Comparison of ENCODE assay signal across 1 cellular context in the genomic region with DNA sequence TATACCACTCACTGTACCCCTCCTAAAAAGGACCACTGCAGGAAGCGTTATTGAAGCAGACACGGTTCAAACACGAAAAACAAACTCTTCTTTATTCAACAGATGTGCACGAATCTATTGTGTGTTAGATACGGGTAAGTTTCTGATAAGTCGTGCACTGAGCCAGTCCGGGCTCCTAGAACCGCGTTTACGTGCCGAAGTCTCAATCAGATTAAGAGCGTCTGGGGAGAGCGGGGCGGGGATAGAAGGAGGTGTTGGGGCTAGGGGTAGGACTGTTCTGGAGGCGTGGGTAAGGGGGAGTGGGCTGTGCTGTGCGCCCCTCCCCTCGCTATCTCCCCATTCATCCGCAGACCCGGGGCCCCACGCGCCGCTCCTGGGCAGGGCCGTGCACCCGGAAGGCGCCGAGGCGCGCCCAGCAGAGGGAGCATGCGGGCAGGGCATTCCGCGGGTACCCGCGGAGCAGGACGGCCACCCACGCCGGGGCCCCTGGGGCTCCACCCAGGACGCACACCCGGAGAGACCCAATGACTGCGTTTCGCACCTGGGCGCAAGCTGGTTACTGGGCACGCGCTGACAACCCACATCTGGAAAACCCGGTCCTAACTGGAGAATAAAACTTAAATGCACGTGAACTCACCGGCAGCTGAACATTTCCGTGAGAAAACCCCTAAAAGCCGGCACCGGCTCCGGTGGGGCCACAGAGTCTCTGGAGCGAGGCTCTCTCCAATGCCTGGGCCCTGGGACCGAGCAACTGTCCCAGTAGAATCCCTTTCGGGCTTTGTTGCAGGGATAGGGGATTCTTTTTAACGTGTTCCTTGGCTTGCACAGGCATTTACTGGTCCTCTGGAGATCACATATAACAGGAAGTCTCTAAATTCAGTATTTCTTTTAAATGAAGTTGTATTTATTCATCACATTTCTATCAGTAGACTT.
A peak's percentile ranks its signal among the peaks of the same experiment; 100 is the strongest.
TF ChIP-seq lines count a peak whose summit lies in the region.

No MANE protein-coding gene starts in this region.

TF ChIP-seq in HepG2, 621 proteins besides CTCF, POLR2A, EP300 and RAD21 (continued from another document and continues in another):
- TF ChIP-seq, protein P1, sequence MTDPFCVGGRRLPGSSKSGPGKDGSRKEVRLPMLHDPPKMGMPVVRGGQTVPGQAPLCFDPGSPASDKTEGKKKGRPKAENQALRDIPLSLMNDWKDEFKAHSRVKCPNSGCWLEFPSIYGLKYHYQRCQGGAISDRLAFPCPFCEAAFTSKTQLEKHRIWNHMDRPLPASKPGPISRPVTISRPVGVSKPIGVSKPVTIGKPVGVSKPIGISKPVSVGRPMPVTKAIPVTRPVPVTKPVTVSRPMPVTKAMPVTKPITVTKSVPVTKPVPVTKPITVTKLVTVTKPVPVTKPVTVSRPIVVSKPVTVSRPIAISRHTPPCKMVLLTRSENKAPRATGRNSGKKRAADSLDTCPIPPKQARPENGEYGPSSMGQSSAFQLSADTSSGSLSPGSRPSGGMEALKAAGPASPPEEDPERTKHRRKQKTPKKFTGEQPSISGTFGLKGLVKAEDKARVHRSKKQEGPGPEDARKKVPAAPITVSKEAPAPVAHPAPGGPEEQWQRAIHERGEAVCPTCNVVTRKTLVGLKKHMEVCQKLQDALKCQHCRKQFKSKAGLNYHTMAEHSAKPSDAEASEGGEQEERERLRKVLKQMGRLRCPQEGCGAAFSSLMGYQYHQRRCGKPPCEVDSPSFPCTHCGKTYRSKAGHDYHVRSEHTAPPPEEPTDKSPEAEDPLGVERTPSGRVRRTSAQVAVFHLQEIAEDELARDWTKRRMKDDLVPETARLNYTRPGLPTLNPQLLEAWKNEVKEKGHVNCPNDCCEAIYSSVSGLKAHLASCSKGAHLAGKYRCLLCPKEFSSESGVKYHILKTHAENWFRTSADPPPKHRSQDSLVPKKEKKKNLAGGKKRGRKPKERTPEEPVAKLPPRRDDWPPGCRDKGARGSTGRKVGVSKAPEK (CRISPR knock-in tag; IDR thresholded peaks at IDR 0.05; ENCODE audit: borderline replicate concordance), result no peak
- TF ChIP-seq ZNF3 (CRISPR knock-in tag; IDR thresholded peaks at IDR 0.05), result no peak; the same call in 1 of the 2 replicates
- peak; percentile 69; the same call in 1 of the 2 replicates for TF ChIP-seq ZNF598 (CRISPR knock-in tag; IDR thresholded peaks at IDR 0.05; ENCODE audit: borderline replicate concordance)
- TF ChIP-seq ZBTB7A (CRISPR knock-in tag; IDR thresholded peaks at IDR 0.05), result peak; percentile 84; the same call in 1 of the 2 replicates
- peak; percentile 66; the same call in 1 of the 2 replicates for TF ChIP-seq ZNF263 (CRISPR knock-in tag; IDR thresholded peaks at IDR 0.05)
- no peak for TF ChIP-seq ZNF33A (CRISPR knock-in tag; IDR thresholded peaks at IDR 0.05; ENCODE audit: borderline replicate concordance)
- no peak for TF ChIP-seq HINFP (CRISPR knock-in tag; IDR thresholded peaks at IDR 0.05; ENCODE audit: low read depth)
- TF ChIP-seq ZNF546 (CRISPR knock-in tag; conservative IDR thresholded peaks at IDR 0.05), result no peak
- peak; percentile 30; the same call in 1 of the 2 replicates for TF ChIP-seq ZNF609 (CRISPR knock-in tag; IDR thresholded peaks at IDR 0.05; ENCODE audit: borderline replicate concordance)
- peak; percentile 75; the same call in 1 of the 2 replicates for TF ChIP-seq REPIN1 (CRISPR knock-in tag; IDR thresholded peaks at IDR 0.05; ENCODE audit: borderline replicate concordance, low read depth)
- no peak for TF ChIP-seq SRY (CRISPR knock-in tag; IDR thresholded peaks at IDR 0.05)
- no peak for TF ChIP-seq ZNF143 (CRISPR knock-in tag; IDR thresholded peaks at IDR 0.05)
- no peak for TF ChIP-seq SNRNP70 (IDR thresholded peaks at IDR 0.05; ENCODE audit: low read depth, low read length)
- TF ChIP-seq ZMYM4 (CRISPR knock-in tag; IDR thresholded peaks at IDR 0.05), result peak; percentile 82
- TF ChIP-seq DZIP1 (CRISPR knock-in tag; IDR thresholded peaks at IDR 0.05), result no peak
- TF ChIP-seq ZNF547 (CRISPR knock-in tag; IDR thresholded peaks at IDR 0.05), result no peak
- no peak for TF ChIP-seq TERF1 (CRISPR knock-in tag; IDR thresholded peaks at IDR 0.05)
- TF ChIP-seq ZNF333 (CRISPR knock-in tag; IDR thresholded peaks at IDR 0.05; ENCODE audit: borderline replicate concordance), result no peak; the same call in none of the 2 replicates
- no peak for TF ChIP-seq ZIK1 (CRISPR knock-in tag; IDR thresholded peaks at IDR 0.05; ENCODE audit: borderline replicate concordance, low read depth)
- peak; percentile 90 for TF ChIP-seq ELF1 (CRISPR knock-in tag; IDR thresholded peaks at IDR 0.05)
- TF ChIP-seq, protein P2, sequence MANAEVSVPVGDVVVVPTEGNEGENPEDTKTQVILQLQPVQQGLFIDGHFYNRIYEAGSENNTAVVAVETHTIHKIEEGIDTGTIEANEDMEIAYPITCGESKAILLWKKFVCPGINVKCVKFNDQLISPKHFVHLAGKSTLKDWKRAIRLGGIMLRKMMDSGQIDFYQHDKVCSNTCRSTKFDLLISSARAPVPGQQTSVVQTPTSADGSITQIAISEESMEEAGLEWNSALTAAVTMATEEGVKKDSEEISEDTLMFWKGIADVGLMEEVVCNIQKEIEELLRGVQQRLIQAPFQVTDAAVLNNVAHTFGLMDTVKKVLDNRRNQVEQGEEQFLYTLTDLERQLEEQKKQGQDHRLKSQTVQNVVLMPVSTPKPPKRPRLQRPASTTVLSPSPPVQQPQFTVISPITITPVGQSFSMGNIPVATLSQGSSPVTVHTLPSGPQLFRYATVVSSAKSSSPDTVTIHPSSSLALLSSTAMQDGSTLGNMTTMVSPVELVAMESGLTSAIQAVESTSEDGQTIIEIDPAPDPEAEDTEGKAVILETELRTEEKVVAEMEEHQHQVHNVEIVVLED (CRISPR knock-in tag; IDR thresholded peaks at IDR 0.05; ENCODE audit: borderline replicate concordance), result peak; percentile 77; the same call in 1 of the 2 replicates
- TF ChIP-seq PHF20 (CRISPR knock-in tag; IDR thresholded peaks at IDR 0.05), result peak; percentile 58; the same call in 1 of the 2 replicates
- peak; percentile 45; the same call in 1 of the 2 replicates for TF ChIP-seq HIVEP1 (CRISPR knock-in tag; IDR thresholded peaks at IDR 0.05)
- TF ChIP-seq ZNF615 (CRISPR knock-in tag; IDR thresholded peaks at IDR 0.05; ENCODE audit: borderline replicate concordance), result no peak
- no peak for TF ChIP-seq SMAD3 (CRISPR knock-in tag; IDR thresholded peaks at IDR 0.05)
- no peak for TF ChIP-seq ZNF674 (CRISPR knock-in tag; IDR thresholded peaks at IDR 0.05; ENCODE audit: low read depth)
- no peak for TF ChIP-seq HMGA1 (CRISPR knock-in tag; conservative IDR thresholded peaks at IDR 0.05)
- TF ChIP-seq SIX1 (CRISPR knock-in tag; IDR thresholded peaks at IDR 0.05; ENCODE audit: borderline replicate concordance), result 0 out of 2 replicates have a peak, but pooled peaks have one; percentile 0
- TF ChIP-seq SALL1 (CRISPR knock-in tag; IDR thresholded peaks at IDR 0.05), result peak; percentile 92
- TF ChIP-seq RFX1 (IDR thresholded peaks at IDR 0.05), result no peak
- TF ChIP-seq, protein P3, sequence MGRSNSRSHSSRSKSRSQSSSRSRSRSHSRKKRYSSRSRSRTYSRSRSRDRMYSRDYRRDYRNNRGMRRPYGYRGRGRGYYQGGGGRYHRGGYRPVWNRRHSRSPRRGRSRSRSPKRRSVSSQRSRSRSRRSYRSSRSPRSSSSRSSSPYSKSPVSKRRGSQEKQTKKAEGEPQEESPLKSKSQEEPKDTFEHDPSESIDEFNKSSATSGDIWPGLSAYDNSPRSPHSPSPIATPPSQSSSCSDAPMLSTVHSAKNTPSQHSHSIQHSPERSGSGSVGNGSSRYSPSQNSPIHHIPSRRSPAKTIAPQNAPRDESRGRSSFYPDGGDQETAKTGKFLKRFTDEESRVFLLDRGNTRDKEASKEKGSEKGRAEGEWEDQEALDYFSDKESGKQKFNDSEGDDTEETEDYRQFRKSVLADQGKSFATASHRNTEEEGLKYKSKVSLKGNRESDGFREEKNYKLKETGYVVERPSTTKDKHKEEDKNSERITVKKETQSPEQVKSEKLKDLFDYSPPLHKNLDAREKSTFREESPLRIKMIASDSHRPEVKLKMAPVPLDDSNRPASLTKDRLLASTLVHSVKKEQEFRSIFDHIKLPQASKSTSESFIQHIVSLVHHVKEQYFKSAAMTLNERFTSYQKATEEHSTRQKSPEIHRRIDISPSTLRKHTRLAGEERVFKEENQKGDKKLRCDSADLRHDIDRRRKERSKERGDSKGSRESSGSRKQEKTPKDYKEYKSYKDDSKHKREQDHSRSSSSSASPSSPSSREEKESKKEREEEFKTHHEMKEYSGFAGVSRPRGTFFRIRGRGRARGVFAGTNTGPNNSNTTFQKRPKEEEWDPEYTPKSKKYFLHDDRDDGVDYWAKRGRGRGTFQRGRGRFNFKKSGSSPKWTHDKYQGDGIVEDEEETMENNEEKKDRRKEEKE (IDR thresholded peaks at IDR 0.05), result no peak
- TF ChIP-seq ZNF503 (CRISPR knock-in tag; IDR thresholded peaks at IDR 0.05), result 0 out of 2 replicates have a peak, but pooled peaks have one; percentile 24
